ENCODE assay signal across 8 cellular contexts in genomic region chr10:88791924-88792323, GRCh38. TPM values are rescaled to one million over a fixed set of nuclear protein-coding genes. Genes with fewer than 3 reads are reported as not detected.
DNase-seq lines count a peak whose midpoint lies in the region; ATAC-seq and TF ChIP-seq lines count a peak whose summit lies in the region.

No MANE protein-coding gene starts in this region.

- H3K4me3 Mint-ChIP-seq in glutamatergic neuron (ENCODE audit: unreplicated experiment), result no peak overlapping the region

- 53 to 57% methylated on average over 2 of the region's 2 CpGs for WGBS in sigmoid colon, 2 donors
- WGBS in stomach, 5 donors, result 50 to 63% (median 56%) methylated on average over 2 of the region's 2 CpGs

- no peaks in the 10 kb centered on the region for H3K36me3 Mint-ChIP-seq in glutamatergic neuron (ENCODE audit: unreplicated experiment)

- H3K27me3 Mint-ChIP-seq in glutamatergic neuron (ENCODE audit: unreplicated experiment), result no peaks in the 10 kb centered on the region

- H3K4me3 ChIP-seq in Peyer's patch (no peak overlapping the region), sigmoid colon (no peak overlapping the region), stomach (no peak overlapping the region)

- H3K36me3 ChIP-seq in Peyer's patch (no peaks in the 10 kb centered on the region), sigmoid colon (no peaks in the 10 kb centered on the region), stomach (no peaks in the 10 kb centered on the region)

- intact Hi-C loops in sigmoid colon (cut with DNase I), result no loop called here
- intact Hi-C loops in stomach (cut with DNase I; ENCODE audit: low total_unique reads), result no loop called here

- ATAC-seq in HG03354 (IDR thresholded peaks at IDR 0.05; ENCODE audit: poor library complexity, severe bottlenecking, unreplicated experiment) (no peak), HG02884 (IDR thresholded peaks at IDR 0.05; ENCODE audit: unreplicated experiment) (no peak)

- TF ChIP-seq EP300 in sigmoid colon (IDR thresholded peaks at IDR 0.05) (no peak), stomach (IDR thresholded peaks at IDR 0.05) (no peak)

- TF ChIP-seq POLR2A in Peyer's patch (IDR thresholded peaks at IDR 0.05) (no peak), sigmoid colon (IDR thresholded peaks at IDR 0.05) (no peak), stomach (IDR thresholded peaks at IDR 0.05) (no peak)

- no peak overlapping the region for H3K27ac Mint-ChIP-seq in glutamatergic neuron (ENCODE audit: unreplicated experiment)

- peak; percentile 18 for DNase-seq in stimulated activated CD4-positive, alpha-beta T cell treated with anti-CD3 and anti-CD28 coated beads, Interleukin-15, amount 100 ng/mL, for 24 hours
- DNase-seq in stimulated activated CD4-positive, alpha-beta T cell treated with anti-CD3 and anti-CD28 coated beads, Interleukin-2, amount 100 ng/mL, for 24 hours, result no peak
- peak in 1 of 3 donors; percentile 48 for DNase-seq in Peyer's patch
- peak; percentile 25 for DNase-seq in glutamatergic neuron
- no peak for DNase-seq in sigmoid colon
- no peak for DNase-seq in stomach

- TF ChIP-seq CTCF in Peyer's patch (IDR thresholded peaks at IDR 0.05) (peak in 4 of 6 experiments; percentile 20 to 54 (median 40)), glutamatergic neuron (IDR thresholded peaks at IDR 0.05; ENCODE audit: partially characterized antibody, unreplicated experiment) (peak; percentile 56), sigmoid colon (IDR thresholded peaks at IDR 0.05) (no peak), stomach (IDR thresholded peaks at IDR 0.05) (peak in 2 of 7 experiments; percentile 19 to 31)

- H3K9me3 Mint-ChIP-seq in glutamatergic neuron (ENCODE audit: unreplicated experiment), result no peaks in the 10 kb centered on the region

- no peaks in the 10 kb centered on the region for H3K4me1 Mint-ChIP-seq in glutamatergic neuron (ENCODE audit: low read depth, unreplicated experiment)

- H3K27ac ChIP-seq in Peyer's patch, result no peak overlapping the region
- H3K27ac ChIP-seq in sigmoid colon, result no peak overlapping the region
- no peak overlapping the region for H3K27ac ChIP-seq in stomach

- H3K9me3 ChIP-seq in Peyer's patch (no peaks in the 10 kb centered on the region), sigmoid colon (no peaks in the 10 kb centered on the region), stomach (no peaks in the 10 kb centered on the region)

- no peaks in the 10 kb centered on the region for H3K4me1 ChIP-seq in Peyer's patch
- H3K4me1 ChIP-seq in sigmoid colon, result no peaks in the 10 kb centered on the region
- no peaks in the 10 kb centered on the region for H3K4me1 ChIP-seq in stomach

- H3K27me3 ChIP-seq in Peyer's patch, result no peaks in the 10 kb centered on the region
- no peaks in the 10 kb centered on the region for H3K27me3 ChIP-seq in sigmoid colon
- H3K27me3 ChIP-seq in stomach, result no peaks in the 10 kb centered on the region

RNA-seq across cellular contexts. Expression of gene LIPM, which starts 10.6 kb away (rescaled TPM):
- total RNA-seq in Peyer's patch, result not detected
- not detected for total RNA-seq in glutamatergic neuron (ENCODE audit: unreplicated experiment)
- not detected for total RNA-seq in sigmoid colon
- not detected for polyA plus RNA-seq in sigmoid colon
- total RNA-seq in stomach, result not detected
- not detected for polyA plus RNA-seq in stomach

RNA-seq across cellular contexts. Expression of gene LIPN, which starts 32.1 kb away (rescaled TPM):
- total RNA-seq in Peyer's patch, result not detected
- total RNA-seq in glutamatergic neuron (ENCODE audit: unreplicated experiment), result not detected
- 1 to 10 TPM in 1 of 4 donors, not detected in 3; 1.4 TPM for total RNA-seq in sigmoid colon
- polyA plus RNA-seq in sigmoid colon, result not detected
- total RNA-seq in stomach, result 1 to 10 TPM in 1 of 5 donors, not detected in 4; 1.1 TPM
- polyA plus RNA-seq in stomach, result not detected

RNA-seq across cellular contexts. Expression of gene ANKRD22, which starts 59.7 kb away (rescaled TPM):
- total RNA-seq in Peyer's patch (1 to 10 TPM in 2 of 4 donors, under 1 TPM in 1, not detected in 1; 0.70 to 1.5 (median 1.1) TPM), glutamatergic neuron (ENCODE audit: unreplicated experiment) (not detected), sigmoid colon (not detected), stomach (10 to 100 TPM in 3 of 5 donors, 1 to 10 TPM in 2; 6.4 to 63.9 (median 13.8) TPM)
- polyA plus RNA-seq in sigmoid colon (10 to 100 TPM in 1 of 3 donors, 1 to 10 TPM in 2; 2.4 to 26.9 (median 9.7) TPM), stomach (10 to 100 TPM; 35.0 to 45.5 (median 37.9) TPM)

Comparison
In these comparisons a context has a peak if more than half of its experiments do, and no peak if none do; other contexts are left out.
1. DNase-seq: peak in stimulated activated CD4-positive, alpha-beta T cell treated with anti-CD3 and anti-CD28 coated beads, Interleukin-15, amount 100 ng/mL, for 24 hours (single experiment) and glutamatergic neuron (single experiment); none in stimulated activated CD4-positive, alpha-beta T cell treated with anti-CD3 and anti-CD28 coated beads, Interleukin-2, amount 100 ng/mL, for 24 hours (0 of 2), sigmoid colon (single experiment) and stomach (single experiment).
2. CTCF ChIP-seq: peak in Peyer's patch (4 of 6) and glutamatergic neuron (single experiment); none in sigmoid colon (0 of 4).